In the genomic region with DNA sequence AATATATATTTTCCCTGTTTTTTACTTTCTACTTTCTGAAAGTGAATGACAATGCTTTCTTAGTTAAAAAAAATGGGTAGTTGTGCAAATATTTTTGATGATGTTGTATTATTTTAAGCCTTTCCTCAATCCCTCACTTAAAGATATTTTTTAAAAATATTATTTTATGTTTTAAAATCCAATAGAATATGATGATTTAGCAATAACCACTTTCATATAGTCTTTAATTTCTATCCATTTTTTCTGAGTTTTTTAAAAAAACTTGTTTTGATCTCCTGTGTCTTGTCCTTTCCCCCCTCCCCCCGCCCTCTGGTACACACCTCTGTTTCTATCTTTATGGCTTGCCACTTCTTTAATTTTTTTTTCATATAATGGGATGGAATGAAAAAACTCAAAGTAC, we compare ENCODE assay signal across 6 cellular contexts.
"Had no signal": no experiment of that assay in that cellular context is flagged by ENCODE, and none has a peak within 500 bp of the region (broad histone marks: within the 10 kb centered on the region; RNA-seq: fewer than 3 reads in every experiment).

No MANE protein-coding gene starts in this region.

- H3K36me3 Mint-ChIP-seq: IgD-negative memory B cell had no signal

- H3K27ac ChIP-seq: HL-60 had no signal

- FAIRE-seq: HTR-8/SVneo had no signal

- H3K27me3 Mint-ChIP-seq: IgD-negative memory B cell had no signal

- DNase-seq: IMR-90, KBM-7, KG1 had no signal

- H3K4me3 Mint-ChIP-seq: IgD-negative memory B cell had no signal

- H3K4me1 Mint-ChIP-seq: IgD-negative memory B cell had no signal
